ENCODE assay signal across 8 cellular contexts in genomic region chr12:108457006-108457733, GRCh38. TPM values are rescaled to one million over a fixed set of nuclear protein-coding genes. Genes with fewer than 3 reads are reported as not detected.
DNase-seq lines count a peak whose midpoint lies in the region; ATAC-seq and TF ChIP-seq lines count a peak whose summit lies in the region.

No MANE protein-coding gene starts in this region.

- H3K9me3 Mint-ChIP-seq in endothelial cell (ENCODE audit: unreplicated experiment) (no peaks in the 10 kb centered on the region), mesothelial cell of epicardium (no peaks in the 10 kb centered on the region)

- H3K4me3 Mint-ChIP-seq in endothelial cell (ENCODE audit: unreplicated experiment) (no peak overlapping the region), mesothelial cell of epicardium (no peak overlapping the region)

- H3K27ac ChIP-seq in Peyer's patch: no peak overlapping the region

- H3K4me1 Mint-ChIP-seq in endothelial cell (ENCODE audit: unreplicated experiment) (no peaks in the 10 kb centered on the region), mesothelial cell of epicardium (no peaks in the 10 kb centered on the region)

- H3K27ac Mint-ChIP-seq in endothelial cell (ENCODE audit: unreplicated experiment) (no peak overlapping the region), mesothelial cell of epicardium (no peak overlapping the region)

- H3K27me3 ChIP-seq in Peyer's patch: no peaks in the 10 kb centered on the region

- DNase-seq in Right ventricle myocardium inferior (ENCODE audit: missing footprints) (no peak), cardiac septum (ENCODE audit: low spot score) (no peak), Kasumi-1 (lab: John Stamatoyannopoulos, UW) (peak; percentile 64 to 79), Peyer's patch (no peak), endothelial cell (ENCODE audit: low spot score) (peak; percentile 22), mesothelial cell of epicardium (ENCODE audit: low spot score in 2 of 2, unreplicated experiment in 2 of 2) (no peak)

- intact Hi-C loops in Right ventricle myocardium inferior (cut with DNase I) (loop anchor here (2.0 to 10.0 kb wide), 4 partner anchors 154 to 465 kb away; no protein-coding TSS in a partner anchor), cardiac septum (cut with DNase I) (loop anchor here (10.0 kb wide), 1 partner anchor 222 kb away; no protein-coding TSS in a partner anchor)

- H3K27me3 Mint-ChIP-seq in endothelial cell (ENCODE audit: unreplicated experiment) (peaks cover 1% of the 10 kb centered on the region), mesothelial cell of epicardium (ENCODE audit: low read depth) (peaks cover 36% of the 10 kb centered on the region)

- no peaks in the 10 kb centered on the region for H3K9me3 ChIP-seq in Peyer's patch

- TF ChIP-seq POLR2A in Peyer's patch (IDR thresholded peaks at IDR 0.05): no peak

- no peaks in the 10 kb centered on the region for H3K4me1 ChIP-seq in Peyer's patch

- H3K36me3 ChIP-seq in Peyer's patch: no peaks in the 10 kb centered on the region

- no peak overlapping the region for H3K4me3 ChIP-seq in Peyer's patch

- H3K36me3 Mint-ChIP-seq in endothelial cell (ENCODE audit: low read depth, unreplicated experiment): no peaks in the 10 kb centered on the region
- H3K36me3 Mint-ChIP-seq in mesothelial cell of epicardium: no peaks in the 10 kb centered on the region

- ATAC-seq in Right ventricle myocardium inferior (peak; percentile 81), GM19452 (IDR thresholded peaks at IDR 0.05; ENCODE audit: unreplicated experiment) (no peak), GM18907 (IDR thresholded peaks at IDR 0.05; ENCODE audit: unreplicated experiment) (no peak)

- TF ChIP-seq CTCF in Peyer's patch (IDR thresholded peaks at IDR 0.05): peak in 5 of 6 experiments; percentile 38 to 60 (median 51)
- peak; percentile 61 for TF ChIP-seq CTCF in endothelial cell (IDR thresholded peaks at IDR 0.05; ENCODE audit: unreplicated experiment)
- peak; percentile 49 for TF ChIP-seq CTCF in mesothelial cell of epicardium (IDR thresholded peaks at IDR 0.05; ENCODE audit: unreplicated experiment)

RNA-seq across cellular contexts. Expression of gene FICD, which starts 57.9 kb away (rescaled TPM):
- total RNA-seq in Right ventricle myocardium inferior (2.9 TPM), cardiac septum (3.8 TPM), Peyer's patch (10 to 100 TPM in 2 of 4 donors, 1 to 10 TPM in 2; 4.1 to 11.6 (median 8.6) TPM), endothelial cell (ENCODE audit: unreplicated experiment) (5.5 TPM), mesothelial cell of epicardium (2.8 to 3.6 TPM (median 2.9 TPM) in 3 replicates)

Comparison
In these comparisons a context has a peak if more than half of its experiments do, and no peak if none do; other contexts are left out.
1. DNase-seq: peak in Kasumi-1 (2 of 2) and endothelial cell (single experiment); none in Right ventricle myocardium inferior (single experiment), cardiac septum (single experiment), Peyer's patch (0 of 3) and mesothelial cell of epicardium (0 of 2).
2. Peak in every context shown above with its lines, with median percentiles within 50 percentile points of each other: CTCF ChIP-seq.